Comparison of ENCODE assay signal across 1 cellular context in the genomic region with DNA sequence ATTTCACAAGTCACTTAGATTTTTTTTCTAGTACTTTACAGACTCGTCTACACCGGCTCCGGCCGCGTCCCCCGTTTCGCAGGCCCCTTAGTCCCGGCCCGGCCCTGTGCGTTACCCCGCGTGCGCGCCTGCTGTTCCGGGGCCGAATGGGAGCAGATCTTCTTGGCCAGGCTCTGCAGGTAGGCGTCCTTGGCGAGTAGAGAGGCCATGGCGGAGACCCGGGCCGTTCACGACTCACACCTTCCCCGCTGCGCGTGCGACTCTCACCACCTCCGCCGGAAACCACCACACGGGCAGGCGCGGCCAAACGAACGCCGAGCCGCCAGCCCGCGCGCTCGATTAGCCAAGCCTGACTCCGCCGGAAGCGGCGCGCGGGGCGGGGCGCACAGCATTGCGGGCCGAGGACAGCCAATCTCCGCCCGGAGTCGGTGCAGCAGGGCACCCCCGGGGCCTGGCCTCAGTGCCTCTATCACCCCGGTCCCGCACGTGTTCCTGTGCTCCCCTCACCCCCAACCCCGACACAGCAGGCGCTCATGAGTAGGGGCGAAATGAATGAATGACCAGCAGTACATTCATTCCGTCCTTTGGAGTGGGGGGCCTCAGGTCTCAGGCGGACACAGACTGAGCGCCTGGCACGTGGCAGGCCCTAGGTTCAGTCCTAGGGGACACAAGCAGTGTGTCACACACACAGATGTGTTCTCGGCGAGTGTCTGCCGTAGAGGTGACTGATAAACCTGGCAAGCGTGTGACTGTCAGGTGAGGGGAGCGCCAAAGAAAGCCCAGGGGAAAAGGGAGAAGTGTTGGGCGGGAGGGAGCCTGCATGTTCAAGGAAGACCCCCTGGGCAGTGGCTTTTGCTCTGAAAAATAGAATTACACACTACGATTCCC.
TF ChIP-seq lines count a peak whose summit lies in the region.

A gene (minus strand): TSS at position 265 of the 888 bp plus-strand sequence. CDS start 56 bp downstream, at position 209.

TF ChIP-seq in HepG2, 621 proteins besides CTCF, POLR2A, EP300 and RAD21 (continued from another document and continues in another):
- TF ChIP-seq, protein P1, sequence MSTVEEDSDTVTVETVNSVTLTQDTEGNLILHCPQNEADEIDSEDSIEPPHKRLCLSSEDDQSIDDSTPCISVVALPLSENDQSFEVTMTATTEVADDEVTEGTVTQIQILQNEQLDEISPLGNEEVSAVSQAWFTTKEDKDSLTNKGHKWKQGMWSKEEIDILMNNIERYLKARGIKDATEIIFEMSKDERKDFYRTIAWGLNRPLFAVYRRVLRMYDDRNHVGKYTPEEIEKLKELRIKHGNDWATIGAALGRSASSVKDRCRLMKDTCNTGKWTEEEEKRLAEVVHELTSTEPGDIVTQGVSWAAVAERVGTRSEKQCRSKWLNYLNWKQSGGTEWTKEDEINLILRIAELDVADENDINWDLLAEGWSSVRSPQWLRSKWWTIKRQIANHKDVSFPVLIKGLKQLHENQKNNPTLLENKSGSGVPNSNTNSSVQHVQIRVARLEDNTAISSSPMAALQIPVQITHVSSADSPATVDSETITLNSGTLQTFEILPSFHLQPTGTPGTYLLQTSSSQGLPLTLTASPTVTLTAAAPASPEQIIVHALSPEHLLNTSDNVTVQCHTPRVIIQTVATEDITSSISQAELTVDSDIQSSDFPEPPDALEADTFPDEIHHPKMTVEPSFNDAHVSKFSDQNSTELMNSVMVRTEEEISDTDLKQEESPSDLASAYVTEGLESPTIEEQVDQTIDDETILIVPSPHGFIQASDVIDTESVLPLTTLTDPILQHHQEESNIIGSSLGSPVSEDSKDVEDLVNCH (CRISPR knock-in tag; IDR thresholded peaks at IDR 0.05), result peak; percentile 71; the same call in 1 of the 2 replicates
- TF ChIP-seq ZNF34 (CRISPR knock-in tag; IDR thresholded peaks at IDR 0.05; ENCODE audit: borderline replicate concordance) (0 out of 2 replicates have a peak, but pooled peaks have one; percentile 56), RXRA (CRISPR knock-in tag; IDR thresholded peaks at IDR 0.05) (peak; percentile 86), FOXC1 (CRISPR knock-in tag; IDR thresholded peaks at IDR 0.05; ENCODE audit: borderline replicate concordance) (0 out of 2 replicates have a peak, but pooled peaks have one; percentile 88), SMYD3 (CRISPR knock-in tag; IDR thresholded peaks at IDR 0.05) (peak; percentile 25; the same call in 1 of the 2 replicates), HDAC6 (IDR thresholded peaks at IDR 0.05; ENCODE audit: low read depth, low read length) (no peak), ZNF256 (CRISPR knock-in tag; conservative IDR thresholded peaks at IDR 0.05) (peak; percentile 91), ZNF589 (CRISPR knock-in tag; conservative IDR thresholded peaks at IDR 0.05) (peak; percentile 95), SRSF9 (IDR thresholded peaks at IDR 0.05; ENCODE audit: borderline replicate concordance, insufficient read depth, low read depth, low read length, poor library complexity, severe bottlenecking) (no peak), ZNF501 (CRISPR knock-in tag; IDR thresholded peaks at IDR 0.05) (peak; percentile 98), ZNF337 (CRISPR knock-in tag; IDR thresholded peaks at IDR 0.05; ENCODE audit: borderline replicate concordance, low read depth) (peak; percentile 79; the same call in 1 of the 2 replicates), ZNF317 (CRISPR knock-in tag; IDR thresholded peaks at IDR 0.05) (peak; percentile 79), EEA1 (CRISPR knock-in tag; IDR thresholded peaks at IDR 0.05; ENCODE audit: borderline replicate concordance) (peak; percentile 98), NRL (CRISPR knock-in tag; IDR thresholded peaks at IDR 0.05; ENCODE audit: borderline replicate concordance) (0 out of 2 replicates have a peak, but pooled peaks have one; percentile 51), NBN (conservative IDR thresholded peaks at IDR 0.05) (no peak), ZNF33A (CRISPR knock-in tag; IDR thresholded peaks at IDR 0.05; ENCODE audit: borderline replicate concordance) (no peak), THYN1 (CRISPR knock-in tag; IDR thresholded peaks at IDR 0.05; ENCODE audit: borderline replicate concordance, low read depth) (no peak)
- TF ChIP-seq, protein P2, sequence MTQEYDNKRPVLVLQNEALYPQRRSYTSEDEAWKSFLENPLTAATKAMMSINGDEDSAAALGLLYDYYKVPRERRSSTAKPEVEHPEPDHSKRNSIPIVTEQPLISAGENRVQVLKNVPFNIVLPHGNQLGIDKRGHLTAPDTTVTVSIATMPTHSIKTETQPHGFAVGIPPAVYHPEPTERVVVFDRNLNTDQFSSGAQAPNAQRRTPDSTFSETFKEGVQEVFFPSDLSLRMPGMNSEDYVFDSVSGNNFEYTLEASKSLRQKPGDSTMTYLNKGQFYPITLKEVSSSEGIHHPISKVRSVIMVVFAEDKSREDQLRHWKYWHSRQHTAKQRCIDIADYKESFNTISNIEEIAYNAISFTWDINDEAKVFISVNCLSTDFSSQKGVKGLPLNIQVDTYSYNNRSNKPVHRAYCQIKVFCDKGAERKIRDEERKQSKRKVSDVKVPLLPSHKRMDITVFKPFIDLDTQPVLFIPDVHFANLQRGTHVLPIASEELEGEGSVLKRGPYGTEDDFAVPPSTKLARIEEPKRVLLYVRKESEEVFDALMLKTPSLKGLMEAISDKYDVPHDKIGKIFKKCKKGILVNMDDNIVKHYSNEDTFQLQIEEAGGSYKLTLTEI (CRISPR knock-in tag; conservative IDR thresholded peaks at IDR 0.05), result no peak
- TF ChIP-seq, protein P3, sequence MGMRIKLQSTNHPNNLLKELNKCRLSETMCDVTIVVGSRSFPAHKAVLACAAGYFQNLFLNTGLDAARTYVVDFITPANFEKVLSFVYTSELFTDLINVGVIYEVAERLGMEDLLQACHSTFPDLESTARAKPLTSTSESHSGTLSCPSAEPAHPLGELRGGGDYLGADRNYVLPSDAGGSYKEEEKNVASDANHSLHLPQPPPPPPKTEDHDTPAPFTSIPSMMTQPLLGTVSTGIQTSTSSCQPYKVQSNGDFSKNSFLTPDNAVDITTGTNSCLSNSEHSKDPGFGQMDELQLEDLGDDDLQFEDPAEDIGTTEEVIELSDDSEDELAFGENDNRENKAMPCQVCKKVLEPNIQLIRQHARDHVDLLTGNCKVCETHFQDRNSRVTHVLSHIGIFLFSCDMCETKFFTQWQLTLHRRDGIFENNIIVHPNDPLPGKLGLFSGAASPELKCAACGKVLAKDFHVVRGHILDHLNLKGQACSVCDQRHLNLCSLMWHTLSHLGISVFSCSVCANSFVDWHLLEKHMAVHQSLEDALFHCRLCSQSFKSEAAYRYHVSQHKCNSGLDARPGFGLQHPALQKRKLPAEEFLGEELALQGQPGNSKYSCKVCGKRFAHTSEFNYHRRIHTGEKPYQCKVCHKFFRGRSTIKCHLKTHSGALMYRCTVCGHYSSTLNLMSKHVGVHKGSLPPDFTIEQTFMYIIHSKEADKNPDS (CRISPR knock-in tag; IDR thresholded peaks at IDR 0.05), result 0 out of 2 replicates have a peak, but pooled peaks have one; percentile 18
- TF ChIP-seq, protein P4, sequence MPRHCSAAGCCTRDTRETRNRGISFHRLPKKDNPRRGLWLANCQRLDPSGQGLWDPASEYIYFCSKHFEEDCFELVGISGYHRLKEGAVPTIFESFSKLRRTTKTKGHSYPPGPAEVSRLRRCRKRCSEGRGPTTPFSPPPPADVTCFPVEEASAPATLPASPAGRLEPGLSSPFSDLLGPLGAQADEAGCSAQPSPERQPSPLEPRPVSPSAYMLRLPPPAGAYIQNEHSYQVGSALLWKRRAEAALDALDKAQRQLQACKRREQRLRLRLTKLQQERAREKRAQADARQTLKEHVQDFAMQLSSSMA (CRISPR knock-in tag; IDR thresholded peaks at IDR 0.05), result peak; percentile 38; the same call in 1 of the 2 replicates
- TF ChIP-seq, protein P5, sequence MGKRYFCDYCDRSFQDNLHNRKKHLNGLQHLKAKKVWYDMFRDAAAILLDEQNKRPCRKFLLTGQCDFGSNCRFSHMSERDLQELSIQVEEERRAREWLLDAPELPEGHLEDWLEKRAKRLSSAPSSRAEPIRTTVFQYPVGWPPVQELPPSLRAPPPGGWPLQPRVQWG (CRISPR knock-in tag; IDR thresholded peaks at IDR 0.05; ENCODE audit: borderline replicate concordance, low read depth), result no peak
- TF ChIP-seq, protein P6, sequence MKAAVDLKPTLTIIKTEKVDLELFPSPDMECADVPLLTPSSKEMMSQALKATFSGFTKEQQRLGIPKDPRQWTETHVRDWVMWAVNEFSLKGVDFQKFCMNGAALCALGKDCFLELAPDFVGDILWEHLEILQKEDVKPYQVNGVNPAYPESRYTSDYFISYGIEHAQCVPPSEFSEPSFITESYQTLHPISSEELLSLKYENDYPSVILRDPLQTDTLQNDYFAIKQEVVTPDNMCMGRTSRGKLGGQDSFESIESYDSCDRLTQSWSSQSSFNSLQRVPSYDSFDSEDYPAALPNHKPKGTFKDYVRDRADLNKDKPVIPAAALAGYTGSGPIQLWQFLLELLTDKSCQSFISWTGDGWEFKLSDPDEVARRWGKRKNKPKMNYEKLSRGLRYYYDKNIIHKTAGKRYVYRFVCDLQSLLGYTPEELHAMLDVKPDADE (CRISPR knock-in tag; IDR thresholded peaks at IDR 0.05), result no peak
- TF ChIP-seq, protein P7, sequence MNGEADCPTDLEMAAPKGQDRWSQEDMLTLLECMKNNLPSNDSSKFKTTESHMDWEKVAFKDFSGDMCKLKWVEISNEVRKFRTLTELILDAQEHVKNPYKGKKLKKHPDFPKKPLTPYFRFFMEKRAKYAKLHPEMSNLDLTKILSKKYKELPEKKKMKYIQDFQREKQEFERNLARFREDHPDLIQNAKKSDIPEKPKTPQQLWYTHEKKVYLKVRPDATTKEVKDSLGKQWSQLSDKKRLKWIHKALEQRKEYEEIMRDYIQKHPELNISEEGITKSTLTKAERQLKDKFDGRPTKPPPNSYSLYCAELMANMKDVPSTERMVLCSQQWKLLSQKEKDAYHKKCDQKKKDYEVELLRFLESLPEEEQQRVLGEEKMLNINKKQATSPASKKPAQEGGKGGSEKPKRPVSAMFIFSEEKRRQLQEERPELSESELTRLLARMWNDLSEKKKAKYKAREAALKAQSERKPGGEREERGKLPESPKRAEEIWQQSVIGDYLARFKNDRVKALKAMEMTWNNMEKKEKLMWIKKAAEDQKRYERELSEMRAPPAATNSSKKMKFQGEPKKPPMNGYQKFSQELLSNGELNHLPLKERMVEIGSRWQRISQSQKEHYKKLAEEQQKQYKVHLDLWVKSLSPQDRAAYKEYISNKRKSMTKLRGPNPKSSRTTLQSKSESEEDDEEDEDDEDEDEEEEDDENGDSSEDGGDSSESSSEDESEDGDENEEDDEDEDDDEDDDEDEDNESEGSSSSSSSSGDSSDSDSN (CRISPR knock-in tag; IDR thresholded peaks at IDR 0.05), result peak; percentile 68
- TF ChIP-seq, protein P8, sequence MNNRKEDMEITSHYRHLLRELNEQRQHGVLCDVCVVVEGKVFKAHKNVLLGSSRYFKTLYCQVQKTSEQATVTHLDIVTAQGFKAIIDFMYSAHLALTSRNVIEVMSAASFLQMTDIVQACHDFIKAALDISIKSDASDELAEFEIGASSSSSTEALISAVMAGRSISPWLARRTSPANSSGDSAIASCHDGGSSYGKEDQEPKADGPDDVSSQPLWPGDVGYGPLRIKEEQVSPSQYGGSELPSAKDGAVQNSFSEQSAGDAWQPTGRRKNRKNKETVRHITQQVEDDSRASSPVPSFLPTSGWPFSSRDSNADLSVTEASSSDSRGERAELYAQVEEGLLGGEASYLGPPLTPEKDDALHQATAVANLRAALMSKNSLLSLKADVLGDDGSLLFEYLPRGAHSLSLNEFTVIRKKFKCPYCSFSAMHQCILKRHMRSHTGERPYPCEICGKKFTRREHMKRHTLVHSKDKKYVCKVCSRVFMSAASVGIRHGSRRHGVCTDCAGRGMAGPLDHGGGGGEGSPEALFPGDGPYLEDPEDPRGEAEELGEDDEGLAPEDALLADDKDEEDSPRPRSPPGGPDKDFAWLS (CRISPR knock-in tag; IDR thresholded peaks at IDR 0.05; ENCODE audit: borderline replicate concordance), result 0 out of 2 replicates have a peak, but pooled peaks have one; percentile 25
- TF ChIP-seq, protein P9, sequence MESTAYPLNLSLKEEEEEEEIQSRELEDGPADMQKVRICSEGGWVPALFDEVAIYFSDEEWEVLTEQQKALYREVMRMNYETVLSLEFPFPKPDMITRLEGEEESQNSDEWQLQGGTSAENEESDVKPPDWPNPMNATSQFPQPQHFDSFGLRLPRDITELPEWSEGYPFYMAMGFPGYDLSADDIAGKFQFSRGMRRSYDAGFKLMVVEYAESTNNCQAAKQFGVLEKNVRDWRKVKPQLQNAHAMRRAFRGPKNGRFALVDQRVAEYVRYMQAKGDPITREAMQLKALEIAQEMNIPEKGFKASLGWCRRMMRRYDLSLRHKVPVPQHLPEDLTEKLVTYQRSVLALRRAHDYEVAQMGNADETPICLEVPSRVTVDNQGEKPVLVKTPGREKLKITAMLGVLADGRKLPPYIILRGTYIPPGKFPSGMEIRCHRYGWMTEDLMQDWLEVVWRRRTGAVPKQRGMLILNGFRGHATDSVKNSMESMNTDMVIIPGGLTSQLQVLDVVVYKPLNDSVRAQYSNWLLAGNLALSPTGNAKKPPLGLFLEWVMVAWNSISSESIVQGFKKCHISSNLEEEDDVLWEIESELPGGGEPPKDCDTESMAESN (CRISPR knock-in tag; conservative IDR thresholded peaks at IDR 0.05), result peak; percentile 92
- TF ChIP-seq, protein P10, sequence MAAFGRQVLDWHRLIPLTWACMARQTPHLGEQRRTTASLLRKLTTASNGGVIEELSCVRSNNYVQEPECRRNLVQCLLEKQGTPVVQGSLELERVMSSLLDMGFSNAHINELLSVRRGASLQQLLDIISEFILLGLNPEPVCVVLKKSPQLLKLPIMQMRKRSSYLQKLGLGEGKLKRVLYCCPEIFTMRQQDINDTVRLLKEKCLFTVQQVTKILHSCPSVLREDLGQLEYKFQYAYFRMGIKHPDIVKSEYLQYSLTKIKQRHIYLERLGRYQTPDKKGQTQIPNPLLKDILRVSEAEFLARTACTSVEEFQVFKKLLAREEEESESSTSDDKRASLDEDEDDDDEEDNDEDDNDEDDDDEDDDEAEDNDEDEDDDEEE (CRISPR knock-in tag; IDR thresholded peaks at IDR 0.05), result no peak
- TF ChIP-seq, protein P11, sequence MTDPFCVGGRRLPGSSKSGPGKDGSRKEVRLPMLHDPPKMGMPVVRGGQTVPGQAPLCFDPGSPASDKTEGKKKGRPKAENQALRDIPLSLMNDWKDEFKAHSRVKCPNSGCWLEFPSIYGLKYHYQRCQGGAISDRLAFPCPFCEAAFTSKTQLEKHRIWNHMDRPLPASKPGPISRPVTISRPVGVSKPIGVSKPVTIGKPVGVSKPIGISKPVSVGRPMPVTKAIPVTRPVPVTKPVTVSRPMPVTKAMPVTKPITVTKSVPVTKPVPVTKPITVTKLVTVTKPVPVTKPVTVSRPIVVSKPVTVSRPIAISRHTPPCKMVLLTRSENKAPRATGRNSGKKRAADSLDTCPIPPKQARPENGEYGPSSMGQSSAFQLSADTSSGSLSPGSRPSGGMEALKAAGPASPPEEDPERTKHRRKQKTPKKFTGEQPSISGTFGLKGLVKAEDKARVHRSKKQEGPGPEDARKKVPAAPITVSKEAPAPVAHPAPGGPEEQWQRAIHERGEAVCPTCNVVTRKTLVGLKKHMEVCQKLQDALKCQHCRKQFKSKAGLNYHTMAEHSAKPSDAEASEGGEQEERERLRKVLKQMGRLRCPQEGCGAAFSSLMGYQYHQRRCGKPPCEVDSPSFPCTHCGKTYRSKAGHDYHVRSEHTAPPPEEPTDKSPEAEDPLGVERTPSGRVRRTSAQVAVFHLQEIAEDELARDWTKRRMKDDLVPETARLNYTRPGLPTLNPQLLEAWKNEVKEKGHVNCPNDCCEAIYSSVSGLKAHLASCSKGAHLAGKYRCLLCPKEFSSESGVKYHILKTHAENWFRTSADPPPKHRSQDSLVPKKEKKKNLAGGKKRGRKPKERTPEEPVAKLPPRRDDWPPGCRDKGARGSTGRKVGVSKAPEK (CRISPR knock-in tag; IDR thresholded peaks at IDR 0.05; ENCODE audit: borderline replicate concordance), result no peak
